19 cellular contexts compared by ENCODE assay signal in genomic region chr10:59007307-59008025, GRCh38.
DNase-seq lines count a peak whose midpoint lies in the region; ATAC-seq lines count a peak whose summit lies in the region.
"Had no signal": no experiment of that assay in that cellular context is flagged by ENCODE, and none has a peak within 500 bp of the region (broad histone marks: within the 10 kb centered on the region; RNA-seq: fewer than 3 reads in every experiment).

No MANE protein-coding gene starts in this region.

- H3K4me3 Mint-ChIP-seq in stimulated activated naive B cell treated with anti-CD40 and anti-IgM and Interleukin-4, amounts not matched to agents 10 μg/mL and 1 μg/mL and 100 μg/mL, for 72 hours: no peak overlapping the region
- H3K4me3 Mint-ChIP-seq: activated CD4-positive, alpha-beta memory T cell treated with anti-CD3 and anti-CD28 coated beads, Interleukin-2, amount 10 ng/mL, durations not matched to agents 7 days and 5 days; CD4-positive, alpha-beta memory T cell; dendritic cell treated with granulocyte-macrophage colony-stimulating factor and Interleukin-4, amounts not matched to agents 40 ng/mL and 50 ng/mL, for 4 days had no signal

- H3K27ac ChIP-seq in temporal lobe (ENCODE audit: low read depth, low read length): peak overlapping the region; percentile 96
- H3K27ac ChIP-seq: left lung, suprapubic skin had no signal

- in situ Hi-C loops in ACHN (cut with HindIII; ENCODE audit: low pct_ligation_motif_present, low pct_unique_long_range_greater_than_20kb, low sequenced_read_pairs): no loop called here

- ATAC-seq in GM18867 (IDR thresholded peaks at IDR 0.05; ENCODE audit: unreplicated experiment) (peak; percentile 37), HG03108 (IDR thresholded peaks at IDR 0.05; ENCODE audit: unreplicated experiment) (no peak), HG02763 (IDR thresholded peaks at IDR 0.05; ENCODE audit: unreplicated experiment) (no peak)
- no peak for ATAC-seq in stimulated activated naive B cell treated with anti-CD40 and anti-IgM and Interleukin-4, amounts not matched to agents 10 μg/mL and 1 μg/mL and 100 μg/mL, for 72 hours (replicated peaks)
- ATAC-seq: activated CD4-positive, CD25-positive, alpha-beta regulatory T cell treated with anti-CD3 and anti-CD28 coated beads, Interleukin-2, amount 50 U/mL, for 24 hours had no signal

- no peaks in the 10 kb centered on the region for H3K36me3 Mint-ChIP-seq in stimulated activated naive B cell treated with anti-CD40 and anti-IgM and Interleukin-4, amounts not matched to agents 10 μg/mL and 1 μg/mL and 100 μg/mL, for 72 hours
- H3K36me3 Mint-ChIP-seq: CD4-positive, alpha-beta memory T cell had no signal

- no peak overlapping the region for H3K27ac Mint-ChIP-seq in stimulated activated naive B cell treated with anti-CD40 and anti-IgM and Interleukin-4, amounts not matched to agents 10 μg/mL and 1 μg/mL and 100 μg/mL, for 72 hours
- H3K27ac Mint-ChIP-seq: activated CD4-positive, alpha-beta memory T cell treated with anti-CD3 and anti-CD28 coated beads, Interleukin-2, amount 10 ng/mL, durations not matched to agents 7 days and 5 days; CD4-positive, alpha-beta memory T cell; dendritic cell treated with granulocyte-macrophage colony-stimulating factor and Interleukin-4, amounts not matched to agents 40 ng/mL and 50 ng/mL, for 4 days had no signal

- H3K4me1 Mint-ChIP-seq in stimulated activated naive B cell treated with anti-CD40 and anti-IgM and Interleukin-4, amounts not matched to agents 10 μg/mL and 1 μg/mL and 100 μg/mL, for 72 hours: no peaks in the 10 kb centered on the region
- H3K4me1 Mint-ChIP-seq: activated CD4-positive, alpha-beta memory T cell treated with anti-CD3 and anti-CD28 coated beads, Interleukin-2, amount 10 ng/mL, durations not matched to agents 7 days and 5 days; CD4-positive, alpha-beta memory T cell had no signal

- DNase-seq in SW480 (ENCODE audit: low spot score) (peak; percentile 53), kidney tubule cell (ENCODE audit: low spot score) (peak; percentile 29), ACHN (no peak)
- no peak for DNase-seq in stimulated activated naive B cell treated with anti-CD40 and anti-IgM and Interleukin-4, amounts not matched to agents 10 μg/mL and 1 μg/mL and 100 μg/mL, for 72 hours
- DNase-seq: activated CD4-positive, alpha-beta memory T cell treated with anti-CD3 and anti-CD28 coated beads, Interleukin-2, amount 10 ng/mL, durations not matched to agents 7 days and 5 days; activated gamma-delta T cell; CD4-positive, alpha-beta memory T cell; DMS153; GF-D8; KG1; left lung; NCI-H146 had no signal

- H3K9me3 Mint-ChIP-seq in stimulated activated naive B cell treated with anti-CD40 and anti-IgM and Interleukin-4, amounts not matched to agents 10 μg/mL and 1 μg/mL and 100 μg/mL, for 72 hours: no peaks in the 10 kb centered on the region
- H3K9me3 Mint-ChIP-seq: activated CD4-positive, alpha-beta memory T cell treated with anti-CD3 and anti-CD28 coated beads, Interleukin-2, amount 10 ng/mL, durations not matched to agents 7 days and 5 days; dendritic cell treated with granulocyte-macrophage colony-stimulating factor and Interleukin-4, amounts not matched to agents 40 ng/mL and 50 ng/mL, for 4 days had no signal

- H3K27me3 Mint-ChIP-seq in stimulated activated naive B cell treated with anti-CD40 and anti-IgM and Interleukin-4, amounts not matched to agents 10 μg/mL and 1 μg/mL and 100 μg/mL, for 72 hours: no peaks in the 10 kb centered on the region
- H3K27me3 Mint-ChIP-seq: activated CD4-positive, alpha-beta memory T cell treated with anti-CD3 and anti-CD28 coated beads, Interleukin-2, amount 10 ng/mL, durations not matched to agents 7 days and 5 days; dendritic cell treated with granulocyte-macrophage colony-stimulating factor and Interleukin-4, amounts not matched to agents 40 ng/mL and 50 ng/mL, for 4 days had no signal

Comparison
In these comparisons a context has a peak if more than half of its experiments do, and no peak if none do; other contexts are left out.
1. DNase-seq: peak in SW480 (single experiment) and kidney tubule cell (single experiment); none in ACHN (single experiment) and stimulated activated naive B cell treated with anti-CD40 and anti-IgM and Interleukin-4, amounts not matched to agents 10 μg/mL and 1 μg/mL and 100 μg/mL, for 72 hours (single experiment).